1 cellular context compared by ENCODE assay signal in genomic region chr10:122023257-122023656, GRCh38. TPM values are rescaled to one million over a fixed set of nuclear protein-coding genes. Genes with fewer than 3 reads are reported as not detected.
"Had no signal": no experiment of that assay in that cellular context is flagged by ENCODE, and none has a peak within 500 bp of the region (broad histone marks: within the 10 kb centered on the region; RNA-seq: fewer than 3 reads in every experiment).

No MANE protein-coding gene starts in this region.

RNA-seq across cellular contexts. Expression of gene TACC2, which starts 34.3 kb away (rescaled TPM):
- total RNA-seq: OCI-LY7 had no signal
